1 cellular context compared by ENCODE assay signal in genomic region chr6:3144571-3144970, GRCh38.
TF ChIP-seq lines count a peak whose summit lies in the region.

No MANE protein-coding gene starts in this region.

TF ChIP-seq in WTC11, 78 proteins besides CTCF, POLR2A, EP300 and RAD21 (continued from another document):
- TF ChIP-seq, protein P1, sequence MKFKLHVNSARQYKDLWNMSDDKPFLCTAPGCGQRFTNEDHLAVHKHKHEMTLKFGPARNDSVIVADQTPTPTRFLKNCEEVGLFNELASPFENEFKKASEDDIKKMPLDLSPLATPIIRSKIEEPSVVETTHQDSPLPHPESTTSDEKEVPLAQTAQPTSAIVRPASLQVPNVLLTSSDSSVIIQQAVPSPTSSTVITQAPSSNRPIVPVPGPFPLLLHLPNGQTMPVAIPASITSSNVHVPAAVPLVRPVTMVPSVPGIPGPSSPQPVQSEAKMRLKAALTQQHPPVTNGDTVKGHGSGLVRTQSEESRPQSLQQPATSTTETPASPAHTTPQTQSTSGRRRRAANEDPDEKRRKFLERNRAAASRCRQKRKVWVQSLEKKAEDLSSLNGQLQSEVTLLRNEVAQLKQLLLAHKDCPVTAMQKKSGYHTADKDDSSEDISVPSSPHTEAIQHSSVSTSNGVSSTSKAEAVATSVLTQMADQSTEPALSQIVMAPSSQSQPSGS (CRISPR knock-in tag; IDR thresholded peaks at IDR 0.05; ENCODE audit: borderline replicate concordance, low read depth): no peak
- TF ChIP-seq NFATC4 (CRISPR knock-in tag; IDR thresholded peaks at IDR 0.05) (no peak), ZBTB21 (CRISPR knock-in tag; IDR thresholded peaks at IDR 0.05; ENCODE audit: borderline replicate concordance) (no peak), NFYB (CRISPR knock-in tag; conservative IDR thresholded peaks at IDR 0.05; ENCODE audit: low read depth) (no peak), MYBL2 (CRISPR knock-in tag; IDR thresholded peaks at IDR 0.05) (no peak), E2F1 (CRISPR knock-in tag; IDR thresholded peaks at IDR 0.05) (no peak), CBFB (CRISPR knock-in tag; IDR thresholded peaks at IDR 0.05; ENCODE audit: low read depth) (no peak), SMAD4 (CRISPR knock-in tag; IDR thresholded peaks at IDR 0.05) (no peak), NR1H2 (CRISPR knock-in tag; IDR thresholded peaks at IDR 0.05) (no peak), AFF4 (CRISPR knock-in tag; IDR thresholded peaks at IDR 0.05; ENCODE audit: borderline replicate concordance) (no peak), ETV6 (CRISPR knock-in tag; IDR thresholded peaks at IDR 0.05) (no peak), TCF7 (CRISPR knock-in tag; IDR thresholded peaks at IDR 0.05; ENCODE audit: low read depth) (no peak), GABPB1 (CRISPR knock-in tag; IDR thresholded peaks at IDR 0.05) (no peak), E2F5 (CRISPR knock-in tag; IDR thresholded peaks at IDR 0.05) (no peak), ZNF121 (CRISPR knock-in tag; IDR thresholded peaks at IDR 0.05) (no peak), CREB1 (CRISPR knock-in tag; IDR thresholded peaks at IDR 0.05) (no peak)
- TF ChIP-seq, protein P2, sequence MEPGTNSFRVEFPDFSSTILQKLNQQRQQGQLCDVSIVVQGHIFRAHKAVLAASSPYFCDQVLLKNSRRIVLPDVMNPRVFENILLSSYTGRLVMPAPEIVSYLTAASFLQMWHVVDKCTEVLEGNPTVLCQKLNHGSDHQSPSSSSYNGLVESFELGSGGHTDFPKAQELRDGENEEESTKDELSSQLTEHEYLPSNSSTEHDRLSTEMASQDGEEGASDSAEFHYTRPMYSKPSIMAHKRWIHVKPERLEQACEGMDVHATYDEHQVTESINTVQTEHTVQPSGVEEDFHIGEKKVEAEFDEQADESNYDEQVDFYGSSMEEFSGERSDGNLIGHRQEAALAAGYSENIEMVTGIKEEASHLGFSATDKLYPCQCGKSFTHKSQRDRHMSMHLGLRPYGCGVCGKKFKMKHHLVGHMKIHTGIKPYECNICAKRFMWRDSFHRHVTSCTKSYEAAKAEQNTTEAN (CRISPR knock-in tag; IDR thresholded peaks at IDR 0.05): no peak
- TF ChIP-seq, protein P3, sequence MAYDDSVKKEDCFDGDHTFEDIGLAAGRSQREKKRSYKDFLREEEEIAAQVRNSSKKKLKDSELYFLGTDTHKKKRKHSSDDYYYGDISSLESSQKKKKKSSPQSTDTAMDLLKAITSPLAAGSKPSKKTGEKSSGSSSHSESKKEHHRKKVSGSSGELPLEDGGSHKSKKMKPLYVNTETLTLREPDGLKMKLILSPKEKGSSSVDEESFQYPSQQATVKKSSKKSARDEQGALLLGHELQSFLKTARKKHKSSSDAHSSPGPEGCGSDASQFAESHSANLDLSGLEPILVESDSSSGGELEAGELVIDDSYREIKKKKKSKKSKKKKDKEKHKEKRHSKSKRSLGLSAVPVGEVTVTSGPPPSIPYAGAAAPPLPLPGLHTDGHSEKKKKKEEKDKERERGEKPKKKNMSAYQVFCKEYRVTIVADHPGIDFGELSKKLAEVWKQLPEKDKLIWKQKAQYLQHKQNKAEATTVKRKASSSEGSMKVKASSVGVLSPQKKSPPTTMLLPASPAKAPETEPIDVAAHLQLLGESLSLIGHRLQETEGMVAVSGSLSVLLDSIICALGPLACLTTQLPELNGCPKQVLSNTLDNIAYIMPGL (CRISPR knock-in tag; IDR thresholded peaks at IDR 0.05): no peak
- TF ChIP-seq, protein P4, sequence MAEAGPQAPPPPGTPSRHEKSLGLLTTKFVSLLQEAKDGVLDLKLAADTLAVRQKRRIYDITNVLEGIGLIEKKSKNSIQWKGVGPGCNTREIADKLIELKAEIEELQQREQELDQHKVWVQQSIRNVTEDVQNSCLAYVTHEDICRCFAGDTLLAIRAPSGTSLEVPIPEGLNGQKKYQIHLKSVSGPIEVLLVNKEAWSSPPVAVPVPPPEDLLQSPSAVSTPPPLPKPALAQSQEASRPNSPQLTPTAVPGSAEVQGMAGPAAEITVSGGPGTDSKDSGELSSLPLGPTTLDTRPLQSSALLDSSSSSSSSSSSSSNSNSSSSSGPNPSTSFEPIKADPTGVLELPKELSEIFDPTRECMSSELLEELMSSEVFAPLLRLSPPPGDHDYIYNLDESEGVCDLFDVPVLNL (CRISPR knock-in tag; IDR thresholded peaks at IDR 0.05; ENCODE audit: borderline replicate concordance, low read depth): no peak
